9 cellular contexts compared by ENCODE assay signal in genomic region chr10:63280386-63280785, GRCh38.
"Had no signal": no experiment of that assay in that cellular context is flagged by ENCODE, and none has a peak within 500 bp of the region (broad histone marks: within the 10 kb centered on the region; RNA-seq: fewer than 3 reads in every experiment).

No MANE protein-coding gene starts in this region.

- H3K9me3 Mint-ChIP-seq: GM23338, H9 had no signal

- H3K27ac ChIP-seq: KMS-11 had no signal

- H3K4me3 ChIP-seq: GM23338 had no signal

- H3K4me2 ChIP-seq: GM23338, KMS-11 had no signal

- FAIRE-seq: H1, H54, HTR-8/SVneo had no signal

- H3K9ac ChIP-seq: KMS-11 had no signal

- H2AFZ ChIP-seq: GM23338 had no signal

- H3K4me3 Mint-ChIP-seq: GM23338, H9 had no signal

- ATAC-seq: GM23338 had no signal

- DNase-seq: H9, HCEC 1CT, Karpas-422, KBM-7 had no signal

- H3K27ac Mint-ChIP-seq: GM23338 had no signal
